Comparison of ENCODE assay signal across 1 cellular context in genomic region chr15:42401544-42402478, GRCh38.
TF ChIP-seq lines count a peak whose summit lies in the region.

No MANE protein-coding gene starts in this region.

TF ChIP-seq in IMR-90, 13 proteins besides CTCF, POLR2A, EP300 and RAD21 (continued from another document):
- no peak for TF ChIP-seq SMC3 (IDR thresholded peaks at IDR 0.05; ENCODE audit: low read depth, low read length)
- no peak for TF ChIP-seq CEBPB (IDR thresholded peaks at IDR 0.05; ENCODE audit: low read depth, low read length)
- TF ChIP-seq NFE2L2 (IDR thresholded peaks at IDR 0.05; ENCODE audit: low read depth, low read length): no peak
- no peak for TF ChIP-seq CHD1 (IDR thresholded peaks at IDR 0.05; ENCODE audit: low read depth, low read length)
